ENCODE assay signal across 8 cellular contexts in the genomic region with DNA sequence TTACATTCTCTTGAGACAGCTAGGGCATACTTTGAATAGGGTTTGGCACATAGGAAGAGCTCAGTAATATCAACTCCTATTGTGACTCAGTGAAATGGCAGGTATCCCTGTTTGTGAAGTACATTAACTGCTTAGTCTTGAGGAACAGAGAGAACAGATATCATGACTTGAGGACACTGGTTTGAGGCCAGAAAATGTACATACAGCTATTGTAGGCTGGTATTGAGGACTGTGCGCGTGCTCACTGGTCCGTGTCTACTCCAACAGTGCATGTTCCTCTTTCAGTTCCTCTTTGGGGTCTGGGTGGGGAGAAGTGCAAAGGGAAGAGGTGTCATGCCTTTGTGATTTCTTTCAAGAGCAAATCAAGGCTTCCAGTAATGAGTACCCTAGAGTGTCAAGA.
DNase-seq lines count a peak whose midpoint lies in the region; ATAC-seq and TF ChIP-seq lines count a peak whose summit lies in the region.

No MANE protein-coding gene starts in this region.

- peak overlapping the region; percentile 78 for H3K27ac ChIP-seq in OCI-LY3 (ENCODE audit: low read length)

- H3K4me3 Mint-ChIP-seq in memory B cell, result peak overlapping the region; percentile 57

- H3K4me1 Mint-ChIP-seq in memory B cell, result peaks cover 56% of the 10 kb centered on the region

- H3K9ac ChIP-seq in OCI-LY3 (ENCODE audit: low read length), result no peak overlapping the region

- H3K36me3 Mint-ChIP-seq in memory B cell, result peaks cover 6% of the 10 kb centered on the region

- H3K4me3 ChIP-seq in OCI-LY3 (ENCODE audit: low read length), result peak overlapping the region; percentile 60

- peaks cover 33% of the 10 kb centered on the region for H3K4me1 ChIP-seq in OCI-LY3 (ENCODE audit: low read length)

- H3K27ac Mint-ChIP-seq in memory B cell, result peak overlapping the region; percentile 91

- TF ChIP-seq CTCF in OCI-LY3 (IDR thresholded peaks at IDR 0.05; ENCODE audit: low read depth, low read length), result no peak

- peaks cover 54% of the 10 kb centered on the region for H3K27me3 ChIP-seq in OCI-LY3 (ENCODE audit: low read depth, low read length)

- H3K36me3 ChIP-seq in OCI-LY3 (replicated peaks; ENCODE audit: low read depth, low read length), result peaks cover 5% of the 10 kb centered on the region

- no peaks in the 10 kb centered on the region for H3K79me2 ChIP-seq in OCI-LY3 (ENCODE audit: low read length)

- peaks cover 7% of the 10 kb centered on the region for H3K9me3 ChIP-seq in OCI-LY3 (ENCODE audit: insufficient read depth, low read length)

- peak overlapping the region; percentile 82 for H3K4me2 ChIP-seq in OCI-LY3 (ENCODE audit: low read length)

- H3K9me3 Mint-ChIP-seq in memory B cell, result peaks cover 2% of the 10 kb centered on the region

- DNase-seq in memory B cell (ENCODE audit: low spot score in 2 of 2) (peak; percentile 51 to 79), kidney glomerular epithelial cell (lab: John Stamatoyannopoulos, UW) (no peak), erythroblast (lab: John Stamatoyannopoulos, UW) (no peak), HUDEP-2 (lab: John Stamatoyannopoulos, UW; ENCODE audit: unreplicated experiment in 76 of 76) (no peak)
- DNase-seq in stimulated activated CD8-positive, alpha-beta memory T cell treated with anti-CD3 and anti-CD28 coated beads, Interleukin-4, amount 100 ng/mL, for 48 hours, result no peak

- no peaks in the 10 kb centered on the region for H3K27me3 Mint-ChIP-seq in memory B cell

- peaks cover 11% of the 10 kb centered on the region for H4K20me1 ChIP-seq in OCI-LY3 (ENCODE audit: insufficient read depth, low read length)

- no peak overlapping the region for H2AFZ ChIP-seq in OCI-LY3 (ENCODE audit: low read depth, low read length)

- ATAC-seq in GM18858 (IDR thresholded peaks at IDR 0.05; ENCODE audit: unreplicated experiment) (peak; percentile 84), HG02840 (IDR thresholded peaks at IDR 0.05; ENCODE audit: low FRiP score, unreplicated experiment) (peak; percentile 81), memory B cell (ENCODE audit: low read depth) (peak; percentile 98)

- TF ChIP-seq POLR2A in erythroblast (IDR thresholded peaks at IDR 0.05; ENCODE audit: low read length), result no peak

Comparison
In these comparisons a context has a peak if more than half of its experiments do, and no peak if none do; other contexts are left out.
1. DNase-seq: peak in memory B cell (2 of 2); none in kidney glomerular epithelial cell (single experiment), erythroblast (0 of 2), stimulated activated CD8-positive, alpha-beta memory T cell treated with anti-CD3 and anti-CD28 coated beads, Interleukin-4, amount 100 ng/mL, for 48 hours (single experiment) and HUDEP-2 (0 of 76).
2. Peak in every context shown above with its lines, with median percentiles within 50 percentile points of each other: ATAC-seq.